Comparison of ENCODE assay signal across 8 cellular contexts in genomic region chr6:35044145-35044745, GRCh38.
DNase-seq lines count a peak whose midpoint lies in the region; ATAC-seq, FAIRE-seq and TF ChIP-seq lines count a peak whose summit lies in the region.

No MANE protein-coding gene starts in this region.

- peak overlapping the region; percentile 46 for H3K27ac ChIP-seq in keratinocyte (ENCODE audit: control insufficient read depth, insufficient read depth, low read length)
- peak overlapping the region; percentile 90 for H3K27ac ChIP-seq in suprapubic skin

- H3K9me3 ChIP-seq in MG63 (no peaks in the 10 kb centered on the region), keratinocyte (ENCODE audit: control insufficient read depth, low read depth, low read length) (no peaks in the 10 kb centered on the region), suprapubic skin (no peaks in the 10 kb centered on the region)

- H3K27me3 ChIP-seq in MG63 (no peaks in the 10 kb centered on the region), keratinocyte (ENCODE audit: control insufficient read depth, extremely low read depth, insufficient read depth, low read length) (no peaks in the 10 kb centered on the region), suprapubic skin (no peaks in the 10 kb centered on the region)

- H2AFZ ChIP-seq in keratinocyte (ENCODE audit: control insufficient read depth, low read length): no peak overlapping the region

- no peak for ATAC-seq in GM18873 (IDR thresholded peaks at IDR 0.05; ENCODE audit: low FRiP score, unreplicated experiment)
- no peak for ATAC-seq in omental fat pad (ENCODE audit: low FRiP score)

- no peak overlapping the region for H3K9ac ChIP-seq in keratinocyte (ENCODE audit: control insufficient read depth, extremely low read depth, insufficient read depth, low read length)

- H3K36me3 ChIP-seq in MG63 (no peaks in the 10 kb centered on the region; the same call in 1 of the 2 replicates), keratinocyte (ENCODE audit: control insufficient read depth in 2 of 2, extremely low read depth in 1 of 2, insufficient read depth in 2 of 2, low read length in 2 of 2) (peaks cover 0 to 4% of the 10 kb centered on the region in 2 experiments), suprapubic skin (no peaks in the 10 kb centered on the region)

- H3K4me1 ChIP-seq in keratinocyte (ENCODE audit: control insufficient read depth, extremely low read depth, insufficient read depth, low read length): peaks cover 24% of the 10 kb centered on the region
- peaks cover 78% of the 10 kb centered on the region for H3K4me1 ChIP-seq in suprapubic skin

- peak overlapping the region; percentile 44 for H3K4me2 ChIP-seq in keratinocyte (ENCODE audit: control insufficient read depth, extremely low read depth, insufficient read depth, low read depth, low read length)

- H3K4me3 ChIP-seq in MG63: no peak overlapping the region
- no peak overlapping the region for H3K4me3 ChIP-seq in keratinocyte (ENCODE audit: control insufficient read depth in 2 of 3, extremely low read depth in 1 of 3, insufficient read depth in 2 of 3, low read depth in 1 of 3, low read length in 3 of 3)
- peak overlapping the region; percentile 3 for H3K4me3 ChIP-seq in suprapubic skin

- TF ChIP-seq POLR2A in suprapubic skin (IDR thresholded peaks at IDR 0.05): no peak

- TF ChIP-seq CTCF in keratinocyte (optimal IDR thresholded peaks at IDR 0.05 in 1 of 3, IDR thresholded peaks at IDR 0.05 in 1 of 3, conservative IDR thresholded peaks at IDR 0.05 in 1 of 3; ENCODE audit: extremely low read depth in 1 of 3, insufficient read depth in 2 of 3, low read length in 3 of 3): no peak
- no peak for TF ChIP-seq CTCF in suprapubic skin (IDR thresholded peaks at IDR 0.05)
- TF ChIP-seq CTCF in omental fat pad (IDR thresholded peaks at IDR 0.05): no peak

- FAIRE-seq in keratinocyte (lab: Jason Lieb, UNC) (no peak), HTR-8/SVneo (lab: Jason Lieb, UNC) (no peak)

- H3K9me1 ChIP-seq in keratinocyte (ENCODE audit: control insufficient read depth, extremely low read depth, insufficient read depth, low read length): no peaks in the 10 kb centered on the region

- DNase-seq in MG63: peak; percentile 73
- DNase-seq in astrocyte of the hippocampus (ENCODE audit: low read depth, low spot score): peak; percentile 39
- no peak for DNase-seq in keratinocyte (ENCODE audit: low read depth, low spot score)
- peak in 1 of 2 donors; percentile 58 for DNase-seq in suprapubic skin (ENCODE audit: low spot score in 2 of 2)
- DNase-seq in stimulated activated naive CD4-positive, alpha-beta T cell (lab: John Stamatoyannopoulos, UW): no peak
- no peak for DNase-seq in omental fat pad (ENCODE audit: low spot score)
- no peak for DNase-seq in HTR-8/SVneo (ENCODE audit: insufficient read length, low spot score)

- H4K20me1 ChIP-seq in keratinocyte (ENCODE audit: control insufficient read depth, extremely low read depth, insufficient read depth, low read length): no peaks in the 10 kb centered on the region

- no peak for TF ChIP-seq EP300 in suprapubic skin (IDR thresholded peaks at IDR 0.05)

- no peaks in the 10 kb centered on the region for H3K79me2 ChIP-seq in keratinocyte (ENCODE audit: control insufficient read depth, insufficient read depth, low read length)

- 56% methylated on average over 16 of the region's 16 CpGs for WGBS in suprapubic skin

- dilution Hi-C loops in keratinocyte (cut with MboI; ENCODE audit: extremely low pct_ligation_motif_present, low sequenced_read_pairs): no loop called here

Comparison
In these comparisons a context has a peak if more than half of its experiments do, and no peak if none do; other contexts are left out.
1. DNase-seq: peak in MG63 (single experiment) and astrocyte of the hippocampus (single experiment); none in keratinocyte (single experiment), stimulated activated naive CD4-positive, alpha-beta T cell (0 of 6), omental fat pad (single experiment) and HTR-8/SVneo (single experiment).